Comparison of ENCODE assay signal across 8 cellular contexts in genomic region chr12:26195250-26195640, GRCh38. TPM values are rescaled to one million over a fixed set of nuclear protein-coding genes. Genes with fewer than 3 reads are reported as not detected.
DNase-seq lines count a peak whose midpoint lies in the region; ATAC-seq, FAIRE-seq and TF ChIP-seq lines count a peak whose summit lies in the region.

SSPN (plus strand) TSS chr12:26195573; CDS start chr12:26195673, 100 bp downstream.

- DNase-seq in AG10803 (ENCODE audit: low read depth) (peak; percentile 63), NCI-H1105 (lab: John Stamatoyannopoulos, UW) (peak; percentile 81), bronchial epithelial cell (ENCODE audit: low read depth) (no peak), iris pigment epithelial cell (ENCODE audit: low read depth) (peak; percentile 60), gastrocnemius medialis (peak; percentile 36 to 68), OCI-M2 (lab: John Stamatoyannopoulos, UW; ENCODE audit: unreplicated experiment) (no peak)

- H3K9me3 ChIP-seq in gastrocnemius medialis = no peaks in the 10 kb centered on the region

- H3K27ac ChIP-seq in gastrocnemius medialis = peak within 1 kb of the TSS; percentile 84 to 94 (median 92)

- TF ChIP-seq POLR2A in gastrocnemius medialis (IDR thresholded peaks at IDR 0.05) = no peak

- peaks cover 31 to 35% of the 10 kb centered on the region in 2 donors for H3K4me1 ChIP-seq in gastrocnemius medialis

- intact Hi-C loops in gastrocnemius medialis (cut with DNase I; ENCODE audit: low total_unique reads) = loop anchor here (5.0 to 10.0 kb wide), 2 partner anchors 102 to 240 kb away; partner anchors contain the start of gene RASSF8

- ATAC-seq in GM18867 (IDR thresholded peaks at IDR 0.05; ENCODE audit: unreplicated experiment) = peak; percentile 44
- ATAC-seq in gastrocnemius medialis = peak; percentile 21 to 45
- ATAC-seq in GM18858 (IDR thresholded peaks at IDR 0.05; ENCODE audit: unreplicated experiment) = no peak

- in situ Hi-C loops in gastrocnemius medialis (cut with MboI; ENCODE audit: low sequenced_read_pairs in 4 of 4) = no loop called here

- peak within 1 kb of the TSS; percentile 63 for H3K4me3 ChIP-seq in AG10803 (ENCODE audit: low read length)
- peak within 1 kb of the TSS; percentile 51 for H3K4me3 ChIP-seq in bronchial epithelial cell (ENCODE audit: low read depth, low read length)
- peak within 1 kb of the TSS; percentile 69 to 91 (median 76) for H3K4me3 ChIP-seq in gastrocnemius medialis

- no peak for FAIRE-seq in bronchial epithelial cell (lab: Jason Lieb, UNC)

- no peaks in the 10 kb centered on the region for H3K36me3 ChIP-seq in bronchial epithelial cell (ENCODE audit: control insufficient read depth, insufficient read depth, low read length)
- no peaks in the 10 kb centered on the region for H3K36me3 ChIP-seq in gastrocnemius medialis

- H3K27me3 ChIP-seq in bronchial epithelial cell (ENCODE audit: control insufficient read depth, insufficient read depth, low read length) (no peaks in the 10 kb centered on the region), gastrocnemius medialis (no peaks in the 10 kb centered on the region)

- TF ChIP-seq CTCF in AG10803 (conservative IDR thresholded peaks at IDR 0.05; ENCODE audit: low read length) = no peak
- no peak for TF ChIP-seq CTCF in bronchial epithelial cell (IDR thresholded peaks at IDR 0.05; ENCODE audit: insufficient read depth, low read length, severe bottlenecking)
- TF ChIP-seq CTCF in gastrocnemius medialis (IDR thresholded peaks at IDR 0.05 in 4 of 5, conservative IDR thresholded peaks at IDR 0.05 in 1 of 5) = no peak

RNA-seq across cellular contexts. Expression of gene SSPN, which starts in this region (rescaled TPM):
- total RNA-seq in bronchial epithelial cell = 0.26 and 0.38 TPM in 2 replicates
- 10 to 100 TPM; 23.0 to 65.7 (median 32.4) TPM for total RNA-seq in gastrocnemius medialis

Comparison
In these comparisons a context has a peak if more than half of its experiments do, and no peak if none do; other contexts are left out.
1. RNA of gene SSPN (total RNA-seq): 23.0 to 65.7 TPM in gastrocnemius medialis; 0.26 to 0.38 TPM in bronchial epithelial cell; every median in the first group is over 10 times any median in the second.
2. DNase-seq: peak in AG10803 (single experiment), NCI-H1105 (single experiment), iris pigment epithelial cell (single experiment) and gastrocnemius medialis (2 of 2); none in bronchial epithelial cell (single experiment) and OCI-M2 (single experiment).
3. Peak in every context shown above with its lines, with median percentiles within 50 percentile points of each other: H3K4me3 ChIP-seq.